Comparison of ENCODE assay signal across 1 cellular context in the genomic region with DNA sequence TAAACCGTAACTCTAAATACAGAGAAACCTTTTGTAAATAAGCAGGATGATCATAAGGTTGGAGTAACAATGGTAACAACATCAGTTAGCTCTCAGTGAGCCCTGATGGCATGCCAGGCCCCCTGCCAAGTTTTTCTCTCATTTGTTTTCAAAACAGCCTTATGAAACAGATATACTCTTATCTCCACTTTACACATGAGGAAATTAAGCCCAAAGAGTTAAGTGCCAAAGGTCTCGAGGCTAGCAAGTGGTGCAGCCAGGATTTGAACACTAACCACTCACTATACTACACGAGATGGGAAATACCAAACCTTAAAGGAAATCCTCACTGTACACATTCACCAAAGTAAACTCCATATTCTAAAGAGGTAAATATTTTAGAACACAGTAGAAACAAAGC.
TF ChIP-seq lines count a peak whose summit lies in the region.

No MANE protein-coding gene starts in this region.

TF ChIP-seq in HepG2, 621 proteins besides CTCF, POLR2A, EP300 and RAD21 (continued from another document and continues in another):
- TF ChIP-seq ZBTB43 (CRISPR knock-in tag; conservative IDR thresholded peaks at IDR 0.05) (0 out of 2 replicates have a peak, but pooled peaks have one; percentile 40), HCFC1 (IDR thresholded peaks at IDR 0.05; ENCODE audit: low read depth, low read length) (no peak), KAT7 (CRISPR knock-in tag; IDR thresholded peaks at IDR 0.05; ENCODE audit: borderline replicate concordance) (no peak), MNT (IDR thresholded peaks at IDR 0.05) (no peak), NCOA1 (CRISPR knock-in tag; IDR thresholded peaks at IDR 0.05) (no peak), ZNF652 (CRISPR knock-in tag; IDR thresholded peaks at IDR 0.05; ENCODE audit: borderline replicate concordance, low read depth) (peak; percentile 94), ZFP37 (CRISPR knock-in tag; IDR thresholded peaks at IDR 0.05; ENCODE audit: borderline replicate concordance) (no peak), MYPOP (CRISPR knock-in tag; IDR thresholded peaks at IDR 0.05) (no peak), ARNTL (CRISPR knock-in tag; IDR thresholded peaks at IDR 0.05) (no peak), ZNF678 (CRISPR knock-in tag; IDR thresholded peaks at IDR 0.05) (no peak), PHB2 (IDR thresholded peaks at IDR 0.05; ENCODE audit: partially characterized antibody) (no peak), ZNF598 (CRISPR knock-in tag; IDR thresholded peaks at IDR 0.05; ENCODE audit: borderline replicate concordance) (no peak), RNF2 (conservative IDR thresholded peaks at IDR 0.05; ENCODE audit: low read depth) (no peak), SMC3 (IDR thresholded peaks at IDR 0.05; ENCODE audit: low read length) (no peak), ZNF460 (CRISPR knock-in tag; IDR thresholded peaks at IDR 0.05; ENCODE audit: borderline replicate concordance) (no peak), KDM6A (CRISPR knock-in tag; IDR thresholded peaks at IDR 0.05; ENCODE audit: low read depth) (no peak), FOXP1 (IDR thresholded peaks at IDR 0.05) (no peak), FOXP1 (CRISPR knock-in tag; IDR thresholded peaks at IDR 0.05) (no peak), ZNF766 (CRISPR knock-in tag; IDR thresholded peaks at IDR 0.05; ENCODE audit: borderline replicate concordance) (no peak), MATR3 (CRISPR knock-in tag; IDR thresholded peaks at IDR 0.05) (no peak), ZBTB34 (CRISPR knock-in tag; IDR thresholded peaks at IDR 0.05) (no peak), ATF1 (CRISPR knock-in tag; IDR thresholded peaks at IDR 0.05) (no peak), HES4 (CRISPR knock-in tag; IDR thresholded peaks at IDR 0.05; ENCODE audit: borderline replicate concordance) (no peak), ZNF441 (CRISPR knock-in tag; IDR thresholded peaks at IDR 0.05; ENCODE audit: borderline replicate concordance) (no peak), ZBTB7A (CRISPR knock-in tag; IDR thresholded peaks at IDR 0.05) (no peak), NR0B2 (CRISPR knock-in tag; IDR thresholded peaks at IDR 0.05) (no peak), SALL1 (CRISPR knock-in tag; IDR thresholded peaks at IDR 0.05) (peak; percentile 12; the same call in 1 of the 2 replicates), ISL2 (CRISPR knock-in tag; IDR thresholded peaks at IDR 0.05) (peak; percentile 28; the same call in 1 of the 2 replicates), HNRNPLL (IDR thresholded peaks at IDR 0.05; ENCODE audit: low read depth, low read length, poor library complexity, severe bottlenecking) (no peak), ZNF580 (CRISPR knock-in tag; IDR thresholded peaks at IDR 0.05; ENCODE audit: borderline replicate concordance, low read depth) (no peak), SIX4 (CRISPR knock-in tag; IDR thresholded peaks at IDR 0.05) (no peak), HNF4G (IDR thresholded peaks at IDR 0.05; ENCODE audit: borderline replicate concordance, low read depth, low read length) (peak; percentile 42), HNF4G (CRISPR knock-in tag; IDR thresholded peaks at IDR 0.05; ENCODE audit: borderline replicate concordance, low read depth) (no peak), TBL1XR1 (IDR thresholded peaks at IDR 0.05; ENCODE audit: borderline replicate concordance, low read length, partially characterized antibody) (no peak), ETV6 (CRISPR knock-in tag; conservative IDR thresholded peaks at IDR 0.05) (no peak), GABPB1 (CRISPR knock-in tag; IDR thresholded peaks at IDR 0.05) (no peak), ZBTB21 (CRISPR knock-in tag; IDR thresholded peaks at IDR 0.05) (no peak), ZNF773 (CRISPR knock-in tag; IDR thresholded peaks at IDR 0.05; ENCODE audit: borderline replicate concordance) (no peak), HNRNPH1 (optimal IDR thresholded peaks at IDR 0.05; ENCODE audit: low read depth, low read length) (no peak), MIXL1 (CRISPR knock-in tag; IDR thresholded peaks at IDR 0.05) (peak; percentile 68; the same call in 1 of the 2 replicates), ETV5 (CRISPR knock-in tag; IDR thresholded peaks at IDR 0.05; ENCODE audit: borderline replicate concordance) (no peak), GFI1 (CRISPR knock-in tag; IDR thresholded peaks at IDR 0.05; ENCODE audit: borderline replicate concordance) (no peak), ARID2 (CRISPR knock-in tag; IDR thresholded peaks at IDR 0.05; ENCODE audit: borderline replicate concordance) (no peak; the same call in 1 of the 2 replicates), RAD51 (IDR thresholded peaks at IDR 0.05; ENCODE audit: borderline replicate concordance) (no peak), ZNF746 (CRISPR knock-in tag; IDR thresholded peaks at IDR 0.05) (no peak), CEBPG (CRISPR knock-in tag; IDR thresholded peaks at IDR 0.05) (0 out of 2 replicates have a peak, but pooled peaks have one; percentile 12), ZNF639 (CRISPR knock-in tag; conservative IDR thresholded peaks at IDR 0.05) (no peak), ZNF34 (CRISPR knock-in tag; IDR thresholded peaks at IDR 0.05; ENCODE audit: borderline replicate concordance) (no peak), ZSCAN31 (CRISPR knock-in tag; IDR thresholded peaks at IDR 0.05; ENCODE audit: low read depth) (no peak), ZBTB33 (CRISPR knock-in tag; IDR thresholded peaks at IDR 0.05) (no peak)
- TF ChIP-seq, protein P1, sequence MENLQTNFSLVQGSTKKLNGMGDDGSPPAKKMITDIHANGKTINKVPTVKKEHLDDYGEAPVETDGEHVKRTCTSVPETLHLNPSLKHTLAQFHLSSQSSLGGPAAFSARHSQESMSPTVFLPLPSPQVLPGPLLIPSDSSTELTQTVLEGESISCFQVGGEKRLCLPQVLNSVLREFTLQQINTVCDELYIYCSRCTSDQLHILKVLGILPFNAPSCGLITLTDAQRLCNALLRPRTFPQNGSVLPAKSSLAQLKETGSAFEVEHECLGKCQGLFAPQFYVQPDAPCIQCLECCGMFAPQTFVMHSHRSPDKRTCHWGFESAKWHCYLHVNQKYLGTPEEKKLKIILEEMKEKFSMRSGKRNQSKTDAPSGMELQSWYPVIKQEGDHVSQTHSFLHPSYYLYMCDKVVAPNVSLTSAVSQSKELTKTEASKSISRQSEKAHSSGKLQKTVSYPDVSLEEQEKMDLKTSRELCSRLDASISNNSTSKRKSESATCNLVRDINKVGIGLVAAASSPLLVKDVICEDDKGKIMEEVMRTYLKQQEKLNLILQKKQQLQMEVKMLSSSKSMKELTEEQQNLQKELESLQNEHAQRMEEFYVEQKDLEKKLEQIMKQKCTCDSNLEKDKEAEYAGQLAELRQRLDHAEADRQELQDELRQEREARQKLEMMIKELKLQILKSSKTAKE (CRISPR knock-in tag; IDR thresholded peaks at IDR 0.05; ENCODE audit: borderline replicate concordance), result no peak
- TF ChIP-seq, protein P2, sequence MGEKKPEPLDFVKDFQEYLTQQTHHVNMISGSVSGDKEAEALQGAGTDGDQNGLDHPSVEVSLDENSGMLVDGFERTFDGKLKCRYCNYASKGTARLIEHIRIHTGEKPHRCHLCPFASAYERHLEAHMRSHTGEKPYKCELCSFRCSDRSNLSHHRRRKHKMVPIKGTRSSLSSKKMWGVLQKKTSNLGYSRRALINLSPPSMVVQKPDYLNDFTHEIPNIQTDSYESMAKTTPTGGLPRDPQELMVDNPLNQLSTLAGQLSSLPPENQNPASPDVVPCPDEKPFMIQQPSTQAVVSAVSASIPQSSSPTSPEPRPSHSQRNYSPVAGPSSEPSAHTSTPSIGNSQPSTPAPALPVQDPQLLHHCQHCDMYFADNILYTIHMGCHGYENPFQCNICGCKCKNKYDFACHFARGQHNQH (CRISPR knock-in tag; IDR thresholded peaks at IDR 0.05), result no peak
- TF ChIP-seq, protein P3, sequence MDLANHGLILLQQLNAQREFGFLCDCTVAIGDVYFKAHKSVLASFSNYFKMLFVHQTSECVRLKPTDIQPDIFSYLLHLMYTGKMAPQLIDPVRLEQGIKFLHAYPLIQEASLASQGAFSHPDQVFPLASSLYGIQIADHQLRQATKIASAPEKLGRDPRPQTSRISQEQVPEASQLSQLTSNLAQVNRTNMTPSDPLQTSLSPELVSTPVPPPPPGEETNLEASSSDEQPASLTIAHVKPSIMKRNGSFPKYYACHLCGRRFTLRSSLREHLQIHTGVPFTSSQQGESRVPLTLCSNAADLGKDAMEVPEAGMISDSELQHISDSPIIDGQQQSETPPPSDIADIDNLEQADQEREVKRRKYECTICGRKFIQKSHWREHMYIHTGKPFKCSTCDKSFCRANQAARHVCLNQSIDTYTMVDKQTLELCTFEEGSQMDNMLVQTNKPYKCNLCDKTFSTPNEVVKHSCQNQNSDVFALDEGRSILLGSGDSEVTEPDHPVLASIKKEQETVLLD (CRISPR knock-in tag; IDR thresholded peaks at IDR 0.05; ENCODE audit: low read depth), result no peak
- TF ChIP-seq, protein P4, sequence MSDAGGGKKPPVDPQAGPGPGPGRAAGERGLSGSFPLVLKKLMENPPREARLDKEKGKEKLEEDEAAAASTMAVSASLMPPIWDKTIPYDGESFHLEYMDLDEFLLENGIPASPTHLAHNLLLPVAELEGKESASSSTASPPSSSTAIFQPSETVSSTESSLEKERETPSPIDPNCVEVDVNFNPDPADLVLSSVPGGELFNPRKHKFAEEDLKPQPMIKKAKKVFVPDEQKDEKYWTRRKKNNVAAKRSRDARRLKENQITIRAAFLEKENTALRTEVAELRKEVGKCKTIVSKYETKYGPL (CRISPR knock-in tag; IDR thresholded peaks at IDR 0.05), result no peak
